ENCODE assay signal across 8 cellular contexts in genomic region chr5:169302491-169303118, GRCh38. TPM values are rescaled to one million over a fixed set of nuclear protein-coding genes. Genes with fewer than 3 reads are reported as not detected.
DNase-seq lines count a peak whose midpoint lies in the region; ATAC-seq and TF ChIP-seq lines count a peak whose summit lies in the region.

No MANE protein-coding gene starts in this region.

- no peaks in the 10 kb centered on the region for H3K9me3 ChIP-seq in RWPE2 (ENCODE audit: severe bottlenecking)
- H3K9me3 ChIP-seq in left ventricle myocardium inferior (replicated peaks), result no peaks in the 10 kb centered on the region

- intact Hi-C loops in left ventricle myocardium inferior (cut with micrococcal nuclease), result loop anchor here (10.0 kb wide), 1 partner anchor 318 kb away; no protein-coding TSS in a partner anchor

- H3K4me3 ChIP-seq in RWPE2 (ENCODE audit: severe bottlenecking) (no peak overlapping the region), left ventricle myocardium inferior (no peak overlapping the region)

- H3K27me3 ChIP-seq in RWPE2 (ENCODE audit: insufficient read depth, poor library complexity, severe bottlenecking) (no peaks in the 10 kb centered on the region), left ventricle myocardium inferior (ENCODE audit: low read depth) (peaks cover 78% of the 10 kb centered on the region)

- TF ChIP-seq EP300 in Ishikawa (IDR thresholded peaks at IDR 0.05; ENCODE audit: borderline replicate concordance), result no peak

- ATAC-seq in GM21390 (IDR thresholded peaks at IDR 0.05; ENCODE audit: unreplicated experiment), result peak; percentile 93
- ATAC-seq in RWPE2 (ENCODE audit: low read depth), result no peak
- ATAC-seq in GM19397 (IDR thresholded peaks at IDR 0.05; ENCODE audit: unreplicated experiment), result no peak

- H3K36me3 ChIP-seq in RWPE2 (ENCODE audit: low read depth) (no peaks in the 10 kb centered on the region), left ventricle myocardium inferior (no peaks in the 10 kb centered on the region)

- peak; percentile 83 for TF ChIP-seq RAD21 in Ishikawa (IDR thresholded peaks at IDR 0.05; ENCODE audit: low read depth)

- H3K27ac ChIP-seq in RWPE2 (ENCODE audit: poor library complexity, severe bottlenecking) (no peak overlapping the region), left ventricle myocardium inferior (replicated peaks) (no peak overlapping the region)

- TF ChIP-seq CTCF in RWPE2 (IDR thresholded peaks at IDR 0.05; ENCODE audit: poor library complexity, severe bottlenecking) (peak; percentile 98), left ventricle myocardium inferior (IDR thresholded peaks at IDR 0.05; ENCODE audit: borderline replicate concordance) (peak; percentile 90)

- H3K4me1 ChIP-seq in RWPE2 (ENCODE audit: insufficient read depth, poor library complexity, severe bottlenecking), result peaks cover 7% of the 10 kb centered on the region
- H3K4me1 ChIP-seq in left ventricle myocardium inferior, result peaks cover 23% of the 10 kb centered on the region

- DNase-seq in DMS79 treated with DMSO at 0.1 percent for 48 hours (lab: John Stamatoyannopoulos, UW) (peak; percentile 67), RWPE2 (ENCODE audit: low spot score) (no peak), amniotic epithelial cell (ENCODE audit: low read depth) (peak; percentile 73), left ventricle myocardium inferior (peak; percentile 61), putamen (ENCODE audit: low spot score) (peak; percentile 77)

TF ChIP-seq in Ishikawa, 13 proteins besides CTCF, POLR2A, EP300 and RAD21:
- no peak for TF ChIP-seq MAX (IDR thresholded peaks at IDR 0.05)
- no peak for TF ChIP-seq FOXM1 (IDR thresholded peaks at IDR 0.05; ENCODE audit: borderline replicate concordance, low read depth)
- no peak for TF ChIP-seq REST (IDR thresholded peaks at IDR 0.05; ENCODE audit: low read depth)
- peak; percentile 57; the same call in 1 of the 2 replicates for TF ChIP-seq CEBPB (IDR thresholded peaks at IDR 0.05)
- no peak for TF ChIP-seq CREB1 (IDR thresholded peaks at IDR 0.05; ENCODE audit: low read depth)
- TF ChIP-seq NFIC (IDR thresholded peaks at IDR 0.05), result no peak
- TF ChIP-seq TAF1 (IDR thresholded peaks at IDR 0.05; ENCODE audit: low read depth), result no peak
- TF ChIP-seq TCF12 (IDR thresholded peaks at IDR 0.05; ENCODE audit: low read depth), result no peak

RNA-seq across cellular contexts. Expression of gene SLIT3, which starts 1.7 kb away (rescaled TPM):
- 22.7 TPM for total RNA-seq in left ventricle myocardium inferior
